In genomic region chr2:174729797-174730529, GRCh38 we compare ENCODE assay signal across 10 cellular contexts. TPM values are rescaled to one million over a fixed set of nuclear protein-coding genes. Genes with fewer than 3 reads are reported as not detected.
A peak's percentile ranks its signal among the peaks of the same experiment; 100 is the strongest.
DNase-seq lines count a peak whose midpoint lies in the region; ATAC-seq, FAIRE-seq and TF ChIP-seq lines count a peak whose summit lies in the region.
"Had no signal": no experiment of that assay in that cellular context is flagged by ENCODE, and none has a peak within 500 bp of the region (broad histone marks: within the 10 kb centered on the region; RNA-seq: fewer than 3 reads in every experiment).

No MANE protein-coding gene starts in this region.

- no peak for TF ChIP-seq EP300 in A549 (IDR thresholded peaks at IDR 0.05)

- no peak for TF ChIP-seq POLR2A in A549 (IDR thresholded peaks at IDR 0.05; ENCODE audit: low read length)

- CTCF ChIA-PET in A549 (lab: Yijun Ruan, JAX), result interaction anchor here (1.1 to 4.8 kb wide), 6 partner anchors 11 to 152 kb away, joined by 3 to 21 read pairs (median 4); no protein-coding TSS in a partner anchor

- FAIRE-seq in A549 (lab: Jason Lieb, UNC), result no peak
- FAIRE-seq: G401.6 had no signal

- TF ChIP-seq RAD21 in A549 (conservative IDR thresholded peaks at IDR 0.05 in 1 of 2, IDR thresholded peaks at IDR 0.05 in 1 of 2), result no peak

- H3K4me3 ChIP-seq in A549, result peak overlapping the region; percentile 51
- peak overlapping the region; percentile 75 for H3K4me3 ChIP-seq in iPS-18c (ENCODE audit: insufficient read depth, low read depth, low read length)

- H3K4me1 ChIP-seq in A549, result no peaks in the 10 kb centered on the region

- peak; percentile 11 to 43 for DNase-seq in A549 (ENCODE audit: low read depth in 1 of 2, low spot score in 1 of 2)
- DNase-seq in NCI-H2029 treated with DMSO at 0.1 percent for 48 hours (lab: John Stamatoyannopoulos, UW), result peak; percentile 8
- peak; percentile 14 for DNase-seq in amniotic epithelial cell (ENCODE audit: low read depth)
- DNase-seq in stimulated activated CD4-positive, alpha-beta T cell treated with anti-CD3 and anti-CD28 coated beads, Interleukin-12 subunit alpha, Interleukin-12 subunit beta, amount 100 ng/mL, for 24 hours (ENCODE audit: low read depth in 2 of 2), result peak; percentile 30 to 61

- ATAC-seq in A549 (peak; percentile 58 to 84), GM18909 (IDR thresholded peaks at IDR 0.05; ENCODE audit: poor library complexity, unreplicated experiment) (no peak), HG03108 (IDR thresholded peaks at IDR 0.05; ENCODE audit: unreplicated experiment) (no peak), GM21447 (IDR thresholded peaks at IDR 0.05; ENCODE audit: unreplicated experiment) (no peak)

- no peaks in the 10 kb centered on the region for H3K9me3 ChIP-seq in A549
- H3K9me3 ChIP-seq in iPS-18c (ENCODE audit: control insufficient read depth, insufficient read depth, low read length), result peaks cover 3% of the 10 kb centered on the region

- TF ChIP-seq CTCF in A549 (IDR thresholded peaks at IDR 0.05), result no peak

- 27% methylated on average over 27 of the region's 56 CpGs for WGBS in A549 (ENCODE audit: missing lambda C conversion rate)

- peak overlapping the region; percentile 95 for H3K4me2 ChIP-seq in A549

- POLR2A ChIA-PET in A549 (lab: Yijun Ruan, JAX), result no interaction called here

- peak overlapping the region in 1 of 2 experiments; percentile 61; a peak in 3 of 6 replicates for H3K27ac ChIP-seq in A549
- H3K27ac ChIP-seq: VCaP had no signal

TF ChIP-seq in A549, 52 proteins besides CTCF, POLR2A, EP300 and RAD21:
- TF ChIP-seq RARB (CRISPR knock-in tag; IDR thresholded peaks at IDR 0.05) (no peak), HES2 (IDR thresholded peaks at IDR 0.05) (no peak), USF2 (IDR thresholded peaks at IDR 0.05) (no peak), CHD4 (IDR thresholded peaks at IDR 0.05; ENCODE audit: borderline replicate concordance) (no peak), ZSCAN20 (CRISPR knock-in tag; IDR thresholded peaks at IDR 0.05) (no peak), CBX2 (IDR thresholded peaks at IDR 0.05; ENCODE audit: borderline replicate concordance, low read depth) (no peak), E2F6 (IDR thresholded peaks at IDR 0.05; ENCODE audit: borderline replicate concordance, low read depth) (0 out of 2 replicates have a peak, but pooled peaks have one; percentile 24), SREBF2 (IDR thresholded peaks at IDR 0.05) (no peak), PHF8 (IDR thresholded peaks at IDR 0.05; ENCODE audit: borderline replicate concordance, low read depth) (no peak), TFCP2L1 (CRISPR knock-in tag; IDR thresholded peaks at IDR 0.05) (no peak), MAFK (IDR thresholded peaks at IDR 0.05; ENCODE audit: partially characterized antibody) (no peak), MAZ (IDR thresholded peaks at IDR 0.05; ENCODE audit: borderline replicate concordance, low read depth, low read length) (no peak), ESRRA (IDR thresholded peaks at IDR 0.05; ENCODE audit: borderline replicate concordance, low read length) (no peak), NR3C1 (IDR thresholded peaks at IDR 0.05) (no peak), FOSL2 (IDR thresholded peaks at IDR 0.05) (no peak), FOSL2 (CRISPR knock-in tag; IDR thresholded peaks at IDR 0.05) (no peak), MAX (IDR thresholded peaks at IDR 0.05) (peak; percentile 33; the same call in 1 of the 2 replicates), BHLHE40 (IDR thresholded peaks at IDR 0.05; ENCODE audit: low read depth, low read length) (no peak), HMGXB4 (CRISPR knock-in tag; IDR thresholded peaks at IDR 0.05; ENCODE audit: borderline replicate concordance) (no peak)

RNA-seq across cellular contexts. Expression of gene CHRNA1, which starts 34.3 kb away (rescaled TPM):
- not detected in 2 replicates for polyA plus RNA-seq in A549 (2011; rRNA removed)
- polyA plus RNA-seq in A549 (2012; cell fraction: cytosol; rRNA removed), result not detected in 2 replicates
- not detected in 2 replicates for polyA plus RNA-seq in A549 (2012; cell fraction: nucleus; rRNA removed)
- not detected in 3 replicates for polyA plus RNA-seq in A549 (2017; fragmentation: RNase III; extraction: RNeasy Plus Mini Kit Qiagen cat#74134 plus additional on column Dnase treatment)
- polyA minus RNA-seq in A549 (2011; rRNA and poly(A)+ RNA removed), result not detected in 2 replicates

Comparison
In these comparisons a context has a peak if more than half of its experiments do, and no peak if none do; other contexts are left out.
1. ATAC-seq: peak in A549 (2 of 2); none in GM18909 (single experiment), HG03108 (single experiment) and GM21447 (single experiment).
2. Peak in every context shown above with its lines, with median percentiles within 50 percentile points of each other: DNase-seq.